33 cellular contexts compared by ENCODE assay signal in the genomic region with DNA sequence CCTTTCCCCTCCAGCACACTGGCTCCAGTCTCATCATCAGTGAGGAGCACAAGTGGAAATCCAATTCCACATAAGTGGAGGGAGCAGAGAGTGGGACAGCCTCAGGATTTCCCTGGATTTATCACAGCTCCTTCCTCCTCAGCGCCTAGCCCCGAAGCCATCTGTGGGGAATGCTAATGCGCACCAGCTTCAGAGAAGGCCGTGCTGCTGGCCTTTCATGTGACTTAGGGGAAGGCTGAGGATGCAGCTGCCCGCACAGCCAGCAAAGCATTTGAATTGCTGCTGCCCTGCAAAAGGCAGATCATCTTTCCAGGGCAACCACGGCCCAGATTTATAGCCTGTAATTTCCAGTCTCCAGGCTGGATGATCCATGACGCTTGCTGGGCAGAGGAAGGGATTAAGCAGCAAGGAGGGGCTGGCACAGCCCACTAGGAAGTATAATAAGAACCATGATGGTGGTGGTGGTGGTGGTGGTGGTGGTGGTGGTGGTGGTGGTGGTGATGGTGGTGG. TPM values are rescaled to one million over a fixed set of nuclear protein-coding genes. Genes with fewer than 3 reads are reported as not detected.
A peak's percentile ranks its signal among the peaks of the same experiment; 100 is the strongest.
DNase-seq lines count a peak whose midpoint lies in the region; ATAC-seq and TF ChIP-seq lines count a peak whose summit lies in the region.
"Had no signal": no experiment of that assay in that cellular context is flagged by ENCODE, and none has a peak within 500 bp of the region (broad histone marks: within the 10 kb centered on the region; RNA-seq: fewer than 3 reads in every experiment).

No MANE protein-coding gene starts in this region.

- CTCF ChIA-PET in CD4-positive, alpha-beta memory T cell (lab: Charles Lee; ENCODE audit: partially characterized antibody), result interaction anchor here (0.7 kb wide), 1 partner anchor 10 kb away, joined by 3 read pairs; no protein-coding TSS in a partner anchor

- TF ChIP-seq CTCF in endodermal cell (conservative IDR thresholded peaks at IDR 0.05) (no peak), osteocyte (IDR thresholded peaks at IDR 0.05) (no peak)

- H3K27me3 Mint-ChIP-seq in endodermal cell (ENCODE audit: insufficient read depth), result peaks cover 2% of the 10 kb centered on the region
- peaks cover 6% of the 10 kb centered on the region for H3K27me3 Mint-ChIP-seq in osteocyte (ENCODE audit: unreplicated experiment)
- peaks cover 9 to 18% of the 10 kb centered on the region in 2 donors for H3K27me3 Mint-ChIP-seq in CD4-positive, alpha-beta memory T cell

- POLR2A ChIA-PET in CD4-positive, alpha-beta memory T cell (lab: Charles Lee; ENCODE audit: partially characterized antibody), result no interaction called here

- no peaks in the 10 kb centered on the region for H3K36me3 ChIP-seq in endodermal cell (ENCODE audit: control insufficient read depth, insufficient read depth, low read length)
- no peaks in the 10 kb centered on the region for H3K36me3 ChIP-seq in CD4-positive, alpha-beta memory T cell (ENCODE audit: insufficient read depth, low read length)
- H3K36me3 ChIP-seq: lower lobe of right lung, MG63, spleen had no signal

- no peaks in the 10 kb centered on the region for H3K9me3 Mint-ChIP-seq in endodermal cell
- no peaks in the 10 kb centered on the region for H3K9me3 Mint-ChIP-seq in osteocyte (ENCODE audit: unreplicated experiment)
- H3K9me3 Mint-ChIP-seq in CD4-positive, alpha-beta memory T cell, result peaks cover 0 to 1% (median 0%) of the 10 kb centered on the region in 8 donors
- H3K9me3 Mint-ChIP-seq: activated CD4-positive, alpha-beta memory T cell treated with anti-CD3 and anti-CD28 coated beads for 36 hours; central memory CD8-positive, alpha-beta T cell; natural killer cell had no signal

- H3K27ac ChIP-seq in endodermal cell (ENCODE audit: low read depth, low read length), result no peak overlapping the region
- H3K27ac ChIP-seq in CD4-positive, alpha-beta memory T cell (ENCODE audit: low read depth, low read length), result no peak overlapping the region
- H3K27ac ChIP-seq: 22Rv1, lower lobe of right lung, parathyroid adenoma, spleen, testis had no signal

- H3K27ac Mint-ChIP-seq in endodermal cell, result no peak overlapping the region
- no peak overlapping the region for H3K27ac Mint-ChIP-seq in osteocyte (ENCODE audit: unreplicated experiment)
- no peak overlapping the region for H3K27ac Mint-ChIP-seq in CD4-positive, alpha-beta memory T cell
- H3K27ac Mint-ChIP-seq: activated CD4-positive, alpha-beta memory T cell treated with anti-CD3 and anti-CD28 coated beads for 36 hours; natural killer cell; T-helper 17 cell had no signal

- DNase-seq in DMS153 (lab: John Stamatoyannopoulos, UW) (peak; percentile 17), DMS153 treated with DMSO at 0.1 percent for 48 hours (lab: John Stamatoyannopoulos, UW; ENCODE audit: unreplicated experiment) (no peak), NCI-H2227 treated with DMSO at 0.1 percent for 48 hours (lab: John Stamatoyannopoulos, UW) (peak; percentile 45), endodermal cell (peak; percentile 49), osteocyte (ENCODE audit: extremely low spot score, unreplicated experiment) (peak; percentile 49)
- DNase-seq in CD4-positive, alpha-beta memory T cell, result no peak
- DNase-seq: activated CD4-positive, alpha-beta memory T cell treated with anti-CD3 and anti-CD28 coated beads for 36 hours; activated CD4-positive, CD25-positive, alpha-beta regulatory T cell treated with anti-CD3 and anti-CD28 coated beads, Interleukin-2, amount 50 U/mL, for 72 hours; activated naive CD4-positive, alpha-beta T cell treated with Interleukin-2 at 50 U/mL for 16 hours; C1 segment of cervical spinal cord; DMS79 treated with DMSO at 0.1 percent for 48 hours; GF-D8; KBM-7; lower lobe of right lung; MG63; natural killer cell; NCI-H2081 treated with DMSO at 0.1 percent for 48 hours; retina; Right ventricle myocardium superior; spleen; stimulated activated CD4-positive, alpha-beta T cell treated with anti-CD3 and anti-CD28 coated beads, Interleukin-2, amount 100 ng/mL, for 24 hours; stimulated activated naive CD8-positive, alpha-beta T cell treated with anti-CD3 and anti-CD28 coated beads, Interleukin-15, Interleukin-2, amounts not matched to agents 100 U/mL and 50 U/mL, for 24 hours; T-helper 17 cell; testis had no signal

- H3K4me3 Mint-ChIP-seq in endodermal cell (no peak overlapping the region), osteocyte (ENCODE audit: unreplicated experiment) (no peak overlapping the region)
- H3K4me3 Mint-ChIP-seq in CD4-positive, alpha-beta memory T cell, result no peak overlapping the region
- H3K4me3 Mint-ChIP-seq: activated CD4-positive, alpha-beta memory T cell treated with anti-CD3 and anti-CD28 coated beads for 36 hours; central memory CD8-positive, alpha-beta T cell; natural killer cell; T-helper 17 cell had no signal

- no peaks in the 10 kb centered on the region for H3K36me3 Mint-ChIP-seq in endodermal cell (ENCODE audit: low read depth)
- no peaks in the 10 kb centered on the region for H3K36me3 Mint-ChIP-seq in osteocyte (ENCODE audit: unreplicated experiment)
- H3K36me3 Mint-ChIP-seq in CD4-positive, alpha-beta memory T cell, result no peaks in the 10 kb centered on the region
- H3K36me3 Mint-ChIP-seq: activated CD4-positive, alpha-beta memory T cell treated with anti-CD3 and anti-CD28 coated beads for 36 hours; natural killer cell had no signal

- WGBS in endodermal cell (ENCODE audit: insufficient coverage in 1 of 2, insufficient read length in 1 of 2), 2 experiments, result 64 to 86% methylated on average over 3 to 7 of the region's 7 CpGs

- no peak overlapping the region for H3K4me3 ChIP-seq in endodermal cell (ENCODE audit: low read length)
- no peak overlapping the region for H3K4me3 ChIP-seq in CD4-positive, alpha-beta memory T cell (ENCODE audit: low read length in 2 of 2)
- H3K4me3 ChIP-seq: lower lobe of right lung, MG63, spleen, testis had no signal

- intact Hi-C loops in CD4-positive, alpha-beta memory T cell (cut with micrococcal nuclease), result no loop called here

- H3K9me3 ChIP-seq in endodermal cell (ENCODE audit: control insufficient read depth, low read length), result no peaks in the 10 kb centered on the region
- no peaks in the 10 kb centered on the region for H3K9me3 ChIP-seq in CD4-positive, alpha-beta memory T cell (ENCODE audit: control insufficient read depth in 1 of 2, low read length in 2 of 2)
- H3K9me3 ChIP-seq: lower lobe of right lung, MG63, spleen, testis had no signal

- no peak overlapping the region for H3K9ac ChIP-seq in endodermal cell (ENCODE audit: extremely low read depth, low read length, poor library complexity, severe bottlenecking)
- H3K9ac ChIP-seq: parathyroid adenoma had no signal

- no peaks in the 10 kb centered on the region for H3K27me3 ChIP-seq in endodermal cell (ENCODE audit: control insufficient read depth, insufficient read depth, low read length, poor library complexity, severe bottlenecking)
- H3K27me3 ChIP-seq in CD4-positive, alpha-beta memory T cell (ENCODE audit: insufficient read depth, low read length), result no peaks in the 10 kb centered on the region
- H3K27me3 ChIP-seq: MG63, testis had no signal

- H3K4me1 ChIP-seq in endodermal cell (ENCODE audit: control insufficient read depth, insufficient read depth, low read length), result no peaks in the 10 kb centered on the region
- H3K4me1 ChIP-seq in CD4-positive, alpha-beta memory T cell (ENCODE audit: insufficient read depth, low read length), result no peaks in the 10 kb centered on the region
- H3K4me1 ChIP-seq: lower lobe of right lung, parathyroid adenoma, spleen, testis had no signal

- no peak for ATAC-seq in GM21529 (IDR thresholded peaks at IDR 0.05; ENCODE audit: unreplicated experiment)
- ATAC-seq in HG02973 (IDR thresholded peaks at IDR 0.05; ENCODE audit: unreplicated experiment), result no peak
- ATAC-seq: esophagus mucosa; lower lobe of right lung; natural killer cell; Panc1; SK-N-SH treated with all-trans-retinoic acid at 6 μM for 48 hours; stimulated activated naive CD8-positive, alpha-beta T cell treated with anti-CD3 and anti-CD28 coated beads, Interleukin-15, Interleukin-2, amounts not matched to agents 100 U/mL and 50 U/mL, for 24 hours; T-helper 17 cell had no signal

- peaks cover 18% of the 10 kb centered on the region for H3K4me1 Mint-ChIP-seq in endodermal cell
- no peaks in the 10 kb centered on the region for H3K4me1 Mint-ChIP-seq in osteocyte (ENCODE audit: unreplicated experiment)
- no peaks in the 10 kb centered on the region for H3K4me1 Mint-ChIP-seq in CD4-positive, alpha-beta memory T cell
- H3K4me1 Mint-ChIP-seq: central memory CD8-positive, alpha-beta T cell; natural killer cell; T-helper 17 cell had no signal

RNA-seq across cellular contexts. Expression of a gene that starts 29.9 kb away (rescaled TPM):
- 1 to 10 TPM; 4.2 to 4.5 TPM for total RNA-seq in endodermal cell
- polyA plus RNA-seq in endodermal cell (2013, experiment 1 of 2), result 2.6 TPM
- polyA plus RNA-seq in endodermal cell (2013, experiment 2 of 2), result 2.3 TPM
- not detected in 2 replicates for total RNA-seq in osteocyte
- total RNA-seq in CD4-positive, alpha-beta memory T cell, result not detected
- polyA plus RNA-seq in CD4-positive, alpha-beta memory T cell, result not detected
- total RNA-seq: activated CD4-positive, alpha-beta memory T cell treated with anti-CD3 and anti-CD28 coated beads for 36 hours; esophagus mucosa; kidney epithelial cell had no signal

Comparison
In these comparisons a context has a peak if more than half of its experiments do, and no peak if none do; other contexts are left out.
1. DNase-seq: peak in DMS153 (single experiment), NCI-H2227 treated with DMSO at 0.1 percent for 48 hours (single experiment), endodermal cell (single experiment) and osteocyte (single experiment); none in DMS153 treated with DMSO at 0.1 percent for 48 hours (single experiment) and CD4-positive, alpha-beta memory T cell (0 of 5).